17 cellular contexts compared by ENCODE assay signal in the genomic region with DNA sequence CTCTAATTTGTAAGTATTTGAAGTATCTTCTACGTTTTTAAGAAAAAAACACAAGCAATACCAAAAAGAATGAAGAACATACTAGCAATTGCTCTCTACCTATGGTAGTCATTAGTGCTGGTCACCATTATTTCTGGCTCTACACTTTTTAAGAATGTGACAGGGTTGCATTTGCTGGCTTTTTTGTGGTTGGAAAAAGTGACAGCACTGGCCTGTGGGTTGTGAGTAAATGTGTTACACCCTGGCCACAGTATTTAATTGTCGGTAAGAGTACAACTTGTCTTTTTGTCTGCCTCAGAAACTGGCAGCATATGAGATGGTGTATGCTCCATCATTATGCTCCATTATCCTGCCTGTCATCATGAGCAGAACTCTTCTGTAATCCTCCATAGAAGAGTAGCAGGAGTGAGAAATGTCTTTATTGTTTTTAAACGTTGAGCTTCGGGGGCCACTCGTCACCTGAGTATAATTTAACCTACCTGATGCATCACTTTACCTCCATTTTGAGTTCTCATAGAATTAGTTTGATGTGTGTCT.
A peak's percentile ranks its signal among the peaks of the same experiment; 100 is the strongest.
DNase-seq lines count a peak whose midpoint lies in the region; TF ChIP-seq lines count a peak whose summit lies in the region.
"Had no signal": no experiment of that assay in that cellular context is flagged by ENCODE, and none has a peak within 500 bp of the region (broad histone marks: within the 10 kb centered on the region; RNA-seq: fewer than 3 reads in every experiment).

No MANE protein-coding gene starts in this region.

- 78% methylated on average over 5 of the region's 5 CpGs for WGBS in mammary epithelial cell (ENCODE audit: low coverage, missing lambda C conversion rate)

- TF ChIP-seq CTCF in mammary epithelial cell (conservative IDR thresholded peaks at IDR 0.05 in 1 of 2, IDR thresholded peaks at IDR 0.05 in 1 of 2; ENCODE audit: extremely low read depth in 1 of 2, insufficient read depth in 1 of 2, low read depth in 1 of 2, low read length in 2 of 2) (no peak), breast epithelium (IDR thresholded peaks at IDR 0.05) (no peak)

- H2AFZ ChIP-seq in mammary epithelial cell (ENCODE audit: low read depth, low read length): peak overlapping the region; percentile 70

- in situ Hi-C loops in mammary epithelial cell (cut with MboI; ENCODE audit: low sequenced_read_pairs in 2 of 2): no loop called here

- H3K36me3 ChIP-seq in mammary epithelial cell (ENCODE audit: insufficient read depth, low read length) (no peaks in the 10 kb centered on the region), breast epithelium (no peaks in the 10 kb centered on the region)
- H3K36me3 ChIP-seq: BLaER1, HAP-1 had no signal

- H3K27ac ChIP-seq in mammary epithelial cell (ENCODE audit: insufficient read depth, low read depth, low read length) (no peak overlapping the region), breast epithelium (no peak overlapping the region)
- H3K27ac ChIP-seq: 22Rv1, A549, BLaER1 had no signal

- H3K4me2 ChIP-seq in mammary epithelial cell (ENCODE audit: insufficient read depth, low read depth, low read length): no peak overlapping the region
- H3K4me2 ChIP-seq: A549, BLaER1 had no signal

- dilution Hi-C loops in mammary epithelial cell (cut with HindIII; ENCODE audit: low sequenced_read_pairs): no loop called here

- H3K4me3 ChIP-seq in mammary epithelial cell (replicated peaks in 1 of 3; ENCODE audit: insufficient read depth in 1 of 3, low read depth in 2 of 3, low read length in 3 of 3) (no peak overlapping the region), breast epithelium (no peak overlapping the region)
- H3K4me3 ChIP-seq: A549, BLaER1, HAP-1 had no signal

- H4K20me1 ChIP-seq in mammary epithelial cell (ENCODE audit: insufficient read depth, low read length): no peaks in the 10 kb centered on the region
- H4K20me1 ChIP-seq: BLaER1 had no signal

- no peaks in the 10 kb centered on the region for H3K9me3 ChIP-seq in mammary epithelial cell (replicated peaks; ENCODE audit: insufficient read depth, low read length)
- no peaks in the 10 kb centered on the region for H3K9me3 ChIP-seq in breast epithelium
- H3K9me3 ChIP-seq: A549, BLaER1, HAP-1 had no signal

- H3K79me2 ChIP-seq in mammary epithelial cell (ENCODE audit: insufficient read depth, low read length): no peaks in the 10 kb centered on the region

- H3K9ac ChIP-seq in mammary epithelial cell (ENCODE audit: insufficient read depth, low read length): no peak overlapping the region
- H3K9ac ChIP-seq: BLaER1 had no signal

- CTCF ChIA-PET in mammary epithelial cell (lab: Charles Lee; ENCODE audit: low non-redundant PET): no interaction called here

- no peak for DNase-seq in mammary epithelial cell
- DNase-seq in breast epithelium (ENCODE audit: low spot score in 2 of 2): no peak
- DNase-seq in SW480 (ENCODE audit: low spot score): peak; percentile 53
- DNase-seq in myocyte (ENCODE audit: low read depth): peak; percentile 1
- no peak for DNase-seq in central memory CD4-positive, alpha-beta T cell
- no peak for DNase-seq in activated CD8-positive, alpha-beta memory T cell treated with anti-CD3 and anti-CD28 coated beads for 24 hours
- no peak for DNase-seq in activated CD8-positive, alpha-beta memory T cell treated with anti-CD3 and anti-CD28 coated beads, Interleukin-2, amount 50 U/mL, for 48 hours
- no peak for DNase-seq in RPMI8226
- DNase-seq: Calu3; CD4-positive, alpha-beta memory T cell; DMS53; DND-41; EL had no signal

- H3K27me3 ChIP-seq in mammary epithelial cell (ENCODE audit: insufficient read depth, low read length) (no peaks in the 10 kb centered on the region), breast epithelium (no peaks in the 10 kb centered on the region)
- H3K27me3 ChIP-seq: BLaER1 had no signal

- no TSS peak for BruUV-seq in mammary epithelial cell (replicated peaks; lab: Mats Ljungman, UMichigan)

- no peak for TF ChIP-seq POLR2A in breast epithelium (IDR thresholded peaks at IDR 0.05)

- intact Hi-C loops in mammary epithelial cell (cut with micrococcal nuclease): no loop called here
- intact Hi-C loops in breast epithelium (cut with DNase I; ENCODE audit: low total_unique reads): no loop called here

- H3K4me1 ChIP-seq in mammary epithelial cell (ENCODE audit: insufficient read depth, low read length) (peaks cover 24% of the 10 kb centered on the region), breast epithelium (no peaks in the 10 kb centered on the region)
- H3K4me1 ChIP-seq: A549, BLaER1, HAP-1 had no signal

Comparison
In these comparisons a context has a peak if more than half of its experiments do, and no peak if none do; other contexts are left out.
1. DNase-seq: peak in SW480 (single experiment) and myocyte (single experiment); none in mammary epithelial cell (single experiment), breast epithelium (0 of 2), central memory CD4-positive, alpha-beta T cell (single experiment), activated CD8-positive, alpha-beta memory T cell treated with anti-CD3 and anti-CD28 coated beads for 24 hours (single experiment), activated CD8-positive, alpha-beta memory T cell treated with anti-CD3 and anti-CD28 coated beads, Interleukin-2, amount 50 U/mL, for 48 hours (single experiment) and RPMI8226 (single experiment).